Comparison of ENCODE assay signal across 8 cellular contexts in the genomic region with DNA sequence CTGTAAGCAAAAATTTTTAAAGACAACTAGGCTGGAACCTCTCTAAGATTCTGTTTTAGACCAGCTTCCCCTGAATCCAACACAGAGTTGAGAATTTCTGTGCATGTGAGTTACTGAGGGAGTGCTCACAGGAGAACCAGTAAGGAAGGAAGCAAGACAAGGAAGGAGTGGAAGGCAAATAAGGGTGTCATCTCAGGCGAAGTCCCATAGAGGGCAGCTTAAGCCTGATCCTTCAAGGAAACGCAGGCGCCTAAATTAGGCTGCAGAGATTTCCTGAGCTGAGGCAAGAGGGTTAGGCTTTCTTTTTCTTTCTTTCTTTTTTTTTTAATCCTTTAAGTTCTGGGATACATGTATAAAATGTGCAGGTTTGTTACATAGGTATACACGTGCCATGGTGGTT. TPM values are rescaled to one million over a fixed set of nuclear protein-coding genes. Genes with fewer than 3 reads are reported as not detected.
A peak's percentile ranks its signal among the peaks of the same experiment; 100 is the strongest.
DNase-seq lines count a peak whose midpoint lies in the region; ATAC-seq and TF ChIP-seq lines count a peak whose summit lies in the region.

No MANE protein-coding gene starts in this region.

- no peak for TF ChIP-seq CTCF in activated CD8-positive, alpha-beta T cell treated with anti-CD3 and anti-CD28 coated beads for 36 hours (IDR thresholded peaks at IDR 0.05)
- peak; percentile 27 to 41 (median 35) for TF ChIP-seq CTCF in uterus (IDR thresholded peaks at IDR 0.05)

- no peaks in the 10 kb centered on the region for H3K36me3 ChIP-seq in uterus

- H3K4me3 ChIP-seq in right cardiac atrium (ENCODE audit: low read length) (no peak overlapping the region), uterus (no peak overlapping the region)

- peak; percentile 2 for DNase-seq in activated CD8-positive, alpha-beta T cell treated with anti-CD3 and anti-CD28 coated beads for 36 hours
- DNase-seq in activated CD8-positive, alpha-beta T cell treated with anti-CD3 and anti-CD28 coated beads, Interleukin-2, amount 10 ng/mL, durations not matched to agents 7 days and 5 days, result no peak
- DNase-seq in SW480 (ENCODE audit: low spot score) (peak; percentile 8), right cardiac atrium (peak in 2 of 3 donors; percentile 28 to 52), uterus (peak; percentile 16 to 21), GDM1 (lab: John Stamatoyannopoulos, UW) (no peak), ureter (ENCODE audit: low spot score) (no peak)

- CTCF ChIA-PET in activated CD8-positive, alpha-beta T cell treated with anti-CD3 and anti-CD28 coated beads for 36 hours (lab: Charles Lee), result interaction anchor here (0.6 kb wide), 1 partner anchor 145 kb away, joined by 3 read pairs; no protein-coding TSS in a partner anchor
- CTCF ChIA-PET in activated CD8-positive, alpha-beta T cell treated with anti-CD3 and anti-CD28 coated beads, Interleukin-2, amount 10 ng/mL, durations not matched to agents 7 days and 5 days (lab: Charles Lee), result no interaction called here

- H3K4me3 Mint-ChIP-seq in activated CD8-positive, alpha-beta T cell treated with anti-CD3 and anti-CD28 coated beads for 36 hours, result no peak overlapping the region
- H3K4me3 Mint-ChIP-seq in activated CD8-positive, alpha-beta T cell treated with anti-CD3 and anti-CD28 coated beads, Interleukin-2, amount 10 ng/mL, durations not matched to agents 7 days and 5 days, result no peak overlapping the region

- H3K4me1 ChIP-seq in right cardiac atrium (ENCODE audit: control insufficient read depth, insufficient read depth, low read length) (no peaks in the 10 kb centered on the region), uterus (no peaks in the 10 kb centered on the region)

- H3K36me3 Mint-ChIP-seq in activated CD8-positive, alpha-beta T cell treated with anti-CD3 and anti-CD28 coated beads for 36 hours (ENCODE audit: low read depth), result no peaks in the 10 kb centered on the region
- H3K36me3 Mint-ChIP-seq in activated CD8-positive, alpha-beta T cell treated with anti-CD3 and anti-CD28 coated beads, Interleukin-2, amount 10 ng/mL, durations not matched to agents 7 days and 5 days (ENCODE audit: low read depth), result no peaks in the 10 kb centered on the region

- POLR2A ChIA-PET in activated CD8-positive, alpha-beta T cell treated with anti-CD3 and anti-CD28 coated beads for 36 hours (lab: Charles Lee), result no interaction called here
- POLR2A ChIA-PET in activated CD8-positive, alpha-beta T cell treated with anti-CD3 and anti-CD28 coated beads, Interleukin-2, amount 10 ng/mL, durations not matched to agents 7 days and 5 days (lab: Charles Lee), result no interaction called here

- TF ChIP-seq POLR2A in uterus (IDR thresholded peaks at IDR 0.05), result no peak

- intact Hi-C loops in activated CD8-positive, alpha-beta T cell treated with anti-CD3 and anti-CD28 coated beads for 36 hours (cut with micrococcal nuclease), result no loop called here
- intact Hi-C loops in right cardiac atrium (cut with DNase I), result no loop called here
- intact Hi-C loops in uterus (cut with DNase I; ENCODE audit: low total_unique reads), result no loop called here

- no peak for ATAC-seq in activated CD8-positive, alpha-beta T cell treated with anti-CD3 and anti-CD28 coated beads for 36 hours
- no peak for ATAC-seq in activated CD8-positive, alpha-beta T cell treated with anti-CD3 and anti-CD28 coated beads, Interleukin-2, amount 10 ng/mL, durations not matched to agents 7 days and 5 days
- ATAC-seq in right cardiac atrium, result peak; percentile 55 to 76
- no peak for ATAC-seq in GM18858 (IDR thresholded peaks at IDR 0.05; ENCODE audit: unreplicated experiment)

- 14% methylated on average over 4 of the region's 4 CpGs for whole genome bisulfite sequencing in right cardiac atrium

- H3K27ac Mint-ChIP-seq in activated CD8-positive, alpha-beta T cell treated with anti-CD3 and anti-CD28 coated beads for 36 hours, result no peak overlapping the region
- H3K27ac Mint-ChIP-seq in activated CD8-positive, alpha-beta T cell treated with anti-CD3 and anti-CD28 coated beads, Interleukin-2, amount 10 ng/mL, durations not matched to agents 7 days and 5 days, result no peak overlapping the region

- no peaks in the 10 kb centered on the region for H3K4me1 Mint-ChIP-seq in activated CD8-positive, alpha-beta T cell treated with anti-CD3 and anti-CD28 coated beads for 36 hours (ENCODE audit: low read depth)
- H3K4me1 Mint-ChIP-seq in activated CD8-positive, alpha-beta T cell treated with anti-CD3 and anti-CD28 coated beads, Interleukin-2, amount 10 ng/mL, durations not matched to agents 7 days and 5 days (ENCODE audit: low read depth), result no peaks in the 10 kb centered on the region

- peaks cover 5% of the 10 kb centered on the region for H3K27me3 Mint-ChIP-seq in activated CD8-positive, alpha-beta T cell treated with anti-CD3 and anti-CD28 coated beads for 36 hours
- no peaks in the 10 kb centered on the region for H3K27me3 Mint-ChIP-seq in activated CD8-positive, alpha-beta T cell treated with anti-CD3 and anti-CD28 coated beads, Interleukin-2, amount 10 ng/mL, durations not matched to agents 7 days and 5 days (ENCODE audit: low read depth)

- H3K9me3 ChIP-seq in right cardiac atrium (ENCODE audit: control insufficient read depth, low read length) (no peaks in the 10 kb centered on the region), uterus (no peaks in the 10 kb centered on the region)

- H3K27me3 ChIP-seq in right cardiac atrium (ENCODE audit: control insufficient read depth, insufficient read depth), result no peaks in the 10 kb centered on the region
- H3K27me3 ChIP-seq in uterus, result no peaks in the 10 kb centered on the region

- no peak overlapping the region for H3K27ac ChIP-seq in right cardiac atrium (ENCODE audit: low read length)
- no peak overlapping the region for H3K27ac ChIP-seq in uterus

- H3K9me3 Mint-ChIP-seq in activated CD8-positive, alpha-beta T cell treated with anti-CD3 and anti-CD28 coated beads for 36 hours, result peaks cover 8% of the 10 kb centered on the region
- no peaks in the 10 kb centered on the region for H3K9me3 Mint-ChIP-seq in activated CD8-positive, alpha-beta T cell treated with anti-CD3 and anti-CD28 coated beads, Interleukin-2, amount 10 ng/mL, durations not matched to agents 7 days and 5 days (ENCODE audit: insufficient read depth)

RNA-seq across cellular contexts. Expression of a gene that starts 36.2 kb away (rescaled TPM):
- not detected for total RNA-seq in activated CD8-positive, alpha-beta T cell treated with anti-CD3 and anti-CD28 coated beads for 36 hours
- not detected for total RNA-seq in activated CD8-positive, alpha-beta T cell treated with anti-CD3 and anti-CD28 coated beads, Interleukin-2, amount 10 ng/mL, durations not matched to agents 7 days and 5 days
- 1 to 10 TPM; 3.4 to 5.7 (median 4.2) TPM for total RNA-seq in right cardiac atrium
- 3.0 TPM for polyA plus RNA-seq in right cardiac atrium
- total RNA-seq in uterus, result 10 to 100 TPM in 1 of 4 donors, 1 to 10 TPM in 1, under 1 TPM in 1, not detected in 1; under 0.01 to 59.8 (median 1.4) TPM
- total RNA-seq in ureter, result 0.34 TPM

Comparison
In these comparisons a context has a peak if more than half of its experiments do, and no peak if none do; other contexts are left out.
1. DNase-seq: peak in activated CD8-positive, alpha-beta T cell treated with anti-CD3 and anti-CD28 coated beads for 36 hours (single experiment), SW480 (single experiment), right cardiac atrium (2 of 3) and uterus (2 of 2); none in activated CD8-positive, alpha-beta T cell treated with anti-CD3 and anti-CD28 coated beads, Interleukin-2, amount 10 ng/mL, durations not matched to agents 7 days and 5 days (single experiment), GDM1 (single experiment) and ureter (single experiment).
2. ATAC-seq: peak in right cardiac atrium (2 of 2); none in activated CD8-positive, alpha-beta T cell treated with anti-CD3 and anti-CD28 coated beads for 36 hours (single experiment), activated CD8-positive, alpha-beta T cell treated with anti-CD3 and anti-CD28 coated beads, Interleukin-2, amount 10 ng/mL, durations not matched to agents 7 days and 5 days (single experiment) and GM18858 (single experiment).